In genomic region chr11:8267831-8268529, GRCh38 we compare ENCODE assay signal across 10 cellular contexts. TPM values are rescaled to one million over a fixed set of nuclear protein-coding genes. Genes with fewer than 3 reads are reported as not detected.
DNase-seq lines count a peak whose midpoint lies in the region; ATAC-seq lines count a peak whose summit lies in the region.
"Had no signal": no experiment of that assay in that cellular context is flagged by ENCODE, and none has a peak within 500 bp of the region (broad histone marks: within the 10 kb centered on the region; RNA-seq: fewer than 3 reads in every experiment).

No MANE protein-coding gene starts in this region.

- no peaks in the 10 kb centered on the region for H3K36me3 Mint-ChIP-seq in activated naive CD8-positive, alpha-beta T cell treated with anti-CD3 and anti-CD28 coated beads for 36 hours
- no peaks in the 10 kb centered on the region for H3K36me3 Mint-ChIP-seq in stimulated activated naive CD8-positive, alpha-beta T cell treated with anti-CD3 and anti-CD28 coated beads, Interleukin-15, Interleukin-2, amounts not matched to agents 100 ng/mL and 50 ng/mL, for 24 hours (ENCODE audit: low read depth)

- H3K9me3 Mint-ChIP-seq in activated naive CD8-positive, alpha-beta T cell treated with anti-CD3 and anti-CD28 coated beads for 36 hours: no peaks in the 10 kb centered on the region
- H3K9me3 Mint-ChIP-seq in stimulated activated naive CD8-positive, alpha-beta T cell treated with anti-CD3 and anti-CD28 coated beads, Interleukin-15, Interleukin-2, amounts not matched to agents 100 ng/mL and 50 ng/mL, for 24 hours: no peaks in the 10 kb centered on the region

- H3K27me3 Mint-ChIP-seq in activated naive CD8-positive, alpha-beta T cell treated with anti-CD3 and anti-CD28 coated beads for 36 hours: peaks cover 82% of the 10 kb centered on the region
- peaks cover 76% of the 10 kb centered on the region for H3K27me3 Mint-ChIP-seq in stimulated activated naive CD8-positive, alpha-beta T cell treated with anti-CD3 and anti-CD28 coated beads, Interleukin-15, Interleukin-2, amounts not matched to agents 100 ng/mL and 50 ng/mL, for 24 hours

- no peak overlapping the region for H3K4me3 Mint-ChIP-seq in activated naive CD8-positive, alpha-beta T cell treated with anti-CD3 and anti-CD28 coated beads for 36 hours
- H3K4me3 Mint-ChIP-seq in stimulated activated naive CD8-positive, alpha-beta T cell treated with anti-CD3 and anti-CD28 coated beads, Interleukin-15, Interleukin-2, amounts not matched to agents 100 ng/mL and 50 ng/mL, for 24 hours: peak overlapping the region; percentile 30

- peaks cover 11% of the 10 kb centered on the region for H3K4me1 Mint-ChIP-seq in activated naive CD8-positive, alpha-beta T cell treated with anti-CD3 and anti-CD28 coated beads for 36 hours
- peaks cover 12% of the 10 kb centered on the region for H3K4me1 Mint-ChIP-seq in stimulated activated naive CD8-positive, alpha-beta T cell treated with anti-CD3 and anti-CD28 coated beads, Interleukin-15, Interleukin-2, amounts not matched to agents 100 ng/mL and 50 ng/mL, for 24 hours (ENCODE audit: low read depth)

- DNase-seq in NCI-H82 (lab: John Stamatoyannopoulos, UW) (peak; percentile 41), NCI-H82 treated with DMSO at 0.1 percent for 48 hours (lab: John Stamatoyannopoulos, UW; ENCODE audit: unreplicated experiment) (no peak), left colon (peak in 1 of 2 donors; percentile 15), Ammon's horn (ENCODE audit: low spot score) (no peak)
- DNase-seq in activated naive CD8-positive, alpha-beta T cell treated with anti-CD3 and anti-CD28 coated beads for 36 hours: peak; percentile 22
- DNase-seq: DND-41 had no signal

- intact Hi-C loops in left colon (cut with DNase I, micrococcal nuclease): no loop called here

- ATAC-seq in left colon (peak; percentile 29), GM19455 (IDR thresholded peaks at IDR 0.05; ENCODE audit: unreplicated experiment) (no peak), GM21447 (IDR thresholded peaks at IDR 0.05; ENCODE audit: unreplicated experiment) (no peak)

- no peak overlapping the region for H3K27ac Mint-ChIP-seq in activated naive CD8-positive, alpha-beta T cell treated with anti-CD3 and anti-CD28 coated beads for 36 hours
- no peak overlapping the region for H3K27ac Mint-ChIP-seq in stimulated activated naive CD8-positive, alpha-beta T cell treated with anti-CD3 and anti-CD28 coated beads, Interleukin-15, Interleukin-2, amounts not matched to agents 100 ng/mL and 50 ng/mL, for 24 hours

RNA-seq across cellular contexts. Expression of gene LMO1, which starts 4.3 kb away (rescaled TPM):
- not detected for total RNA-seq in activated naive CD8-positive, alpha-beta T cell treated with anti-CD3 and anti-CD28 coated beads for 36 hours
- not detected for total RNA-seq in left colon
- total RNA-seq: SK-MEL-5 had no signal

Comparison
In these comparisons a context has a peak if more than half of its experiments do, and no peak if none do; other contexts are left out.
1. DNase-seq: peak in NCI-H82 (single experiment) and activated naive CD8-positive, alpha-beta T cell treated with anti-CD3 and anti-CD28 coated beads for 36 hours (single experiment); none in NCI-H82 treated with DMSO at 0.1 percent for 48 hours (single experiment) and Ammon's horn (single experiment).